ENCODE assay signal across 24 cellular contexts in genomic region chr11:113273720-113274119, GRCh38.
"Had no signal": no experiment of that assay in that cellular context is flagged by ENCODE, and none has a peak within 500 bp of the region (broad histone marks: within the 10 kb centered on the region; RNA-seq: fewer than 3 reads in every experiment).

No MANE protein-coding gene starts in this region.

- H3K27me3 ChIP-seq: body of pancreas, esophagus muscularis mucosa, gastrocnemius medialis, pancreas, right lobe of liver, suprapubic skin, transverse colon had no signal

- ATAC-seq: activated CD8-positive, alpha-beta T cell treated with anti-CD3 and anti-CD28 coated beads, Interleukin-2, amount 10 ng/mL, durations not matched to agents 7 days and 5 days; body of pancreas; effector memory CD8-positive, alpha-beta T cell; gastrocnemius medialis; natural killer cell treated with Interleukin-12 subunit alpha and Interleukin-12 subunit beta and Interleukin-15 and Interleukin-18, amount 100 ng/mL, for 72 hours; pancreas; stimulated activated effector memory CD8-positive, alpha-beta T cell treated with anti-CD3 and anti-CD28 coated beads, Interleukin-12 subunit alpha, Interleukin-12 subunit beta, amount 100 ng/mL, for 72 hours; stimulated activated naive CD8-positive, alpha-beta T cell treated with anti-CD3 and anti-CD28 coated beads, Interleukin-15, amount 100 ng/mL, for 72 hours had no signal

- DNase-seq: activated CD4-positive, alpha-beta T cell treated with anti-CD3 and anti-CD28 coated beads for 1 hour; activated CD4-positive, alpha-beta T cell treated with anti-CD3 and anti-CD28 coated beads, Interleukin-2, amount 50 U/mL, for 1 hour; activated CD8-positive, alpha-beta T cell treated with anti-CD3 and anti-CD28 coated beads, Interleukin-2, amount 10 ng/mL, durations not matched to agents 7 days and 5 days; activated gamma-delta T cell treated with Interleukin-2 at 50 U/mL for 16 hours; activated T-cell treated with anti-CD3 and anti-CD28 coated beads, Interleukin-2, amount 50 U/mL, for 1 hour; body of pancreas; central memory CD4-positive, alpha-beta T cell; effector memory CD8-positive, alpha-beta T cell; gastrocnemius medialis; head of caudate nucleus; hypothalamus; left ventricle myocardium superior; mammary epithelial cell; midbrain; right lobe of liver; stimulated activated CD4-positive, alpha-beta T cell treated with anti-CD3 and anti-CD28 coated beads, Interleukin-2, amount 100 ng/mL, for 24 hours; stimulated activated naive CD8-positive, alpha-beta T cell treated with anti-CD3 and anti-CD28 coated beads, Interleukin-15, amount 100 ng/mL, for 72 hours; transverse colon had no signal

- H3K4me1 ChIP-seq: body of pancreas, esophagus muscularis mucosa, gastrocnemius medialis, pancreas, right lobe of liver, suprapubic skin, transverse colon had no signal

- H3K27ac ChIP-seq: body of pancreas, esophagus muscularis mucosa, gastrocnemius medialis, pancreas, right lobe of liver, skin epidermis, suprapubic skin, transverse colon had no signal
